Comparison of ENCODE assay signal across 28 cellular contexts in genomic region chr10:51532044-51532443, GRCh38.
"Had no signal": no experiment of that assay in that cellular context is flagged by ENCODE, and none has a peak within 500 bp of the region (broad histone marks: within the 10 kb centered on the region; RNA-seq: fewer than 3 reads in every experiment).

No MANE protein-coding gene starts in this region.

- H3K27ac ChIP-seq: left lung, ovary, prostate gland, skin epidermis, stomach, testis, thyroid gland, transverse colon, upper lobe of left lung, vagina had no signal

- ATAC-seq: left colon; left lung; mucosa of descending colon; naive thymus-derived CD4-positive, alpha-beta T cell; natural killer cell treated with Interleukin-12 subunit alpha and Interleukin-12 subunit beta and Interleukin-15 and Interleukin-18, amount 100 ng/mL, for 72 hours; right cardiac atrium; sciatic nerve; stimulated activated naive B cell treated with anti-CD40 and anti-IgM and Interleukin-4, amounts not matched to agents 10 μg/mL and 1 μg/mL and 100 μg/mL, for 72 hours; stimulated activated naive CD8-positive, alpha-beta T cell treated with anti-CD3 and anti-CD28 coated beads, Interleukin-15, Interleukin-2, amounts not matched to agents 100 U/mL and 50 U/mL, for 24 hours had no signal

- H3K4me3 Mint-ChIP-seq: immature natural killer cell; naive thymus-derived CD4-positive, alpha-beta T cell; natural killer cell treated with Interleukin-12 subunit alpha and Interleukin-12 subunit beta and Interleukin-15 and Interleukin-18, amount 100 ng/mL, for 72 hours; stimulated activated naive B cell treated with anti-CD40 and anti-IgM and Interleukin-4, amounts not matched to agents 10 μg/mL and 1 μg/mL and 100 μg/mL, for 72 hours had no signal

- H3K4me1 ChIP-seq: left lung, prostate gland, testis had no signal

- H3K27ac Mint-ChIP-seq: immature natural killer cell; naive thymus-derived CD4-positive, alpha-beta T cell; natural killer cell treated with Interleukin-12 subunit alpha and Interleukin-12 subunit beta and Interleukin-15 and Interleukin-18, amount 100 ng/mL, for 72 hours; stimulated activated naive B cell treated with anti-CD40 and anti-IgM and Interleukin-4, amounts not matched to agents 10 μg/mL and 1 μg/mL and 100 μg/mL, for 72 hours had no signal

- DNase-seq: hippocampal formation; immature natural killer cell; kidney; left colon; left lung; midbrain; mucosa of descending colon; naive thymus-derived CD4-positive, alpha-beta T cell; ovary; retina; right cardiac atrium; stimulated activated CD4-positive, alpha-beta T cell treated with anti-CD3 and anti-CD28 coated beads, Interleukin-12 subunit alpha, Interleukin-12 subunit beta, amount 100 ng/mL, for 4 hours; stimulated activated CD4-positive, alpha-beta T cell treated with anti-CD3 and anti-CD28 coated beads, Interleukin-15, amount 100 ng/mL, for 24 hours; stimulated activated CD4-positive, alpha-beta T cell treated with anti-CD3 and anti-CD28 coated beads, Interleukin-2, amount 100 ng/mL, for 24 hours; stimulated activated CD4-positive, alpha-beta T cell treated with anti-CD3 and anti-CD28 coated beads, Interleukin-4, amount 100 ng/mL, for 1 hour; stimulated activated naive B cell treated with anti-CD40 and anti-IgM and Interleukin-4, amounts not matched to agents 10 μg/mL and 1 μg/mL and 100 μg/mL, for 72 hours; stimulated activated naive CD8-positive, alpha-beta T cell treated with anti-CD3 and anti-CD28 coated beads, Interleukin-15, Interleukin-2, amounts not matched to agents 100 U/mL and 50 U/mL, for 24 hours; stomach; testis; thyroid gland; transverse colon; upper lobe of left lung had no signal

- H3K27me3 Mint-ChIP-seq: natural killer cell treated with Interleukin-12 subunit alpha and Interleukin-12 subunit beta and Interleukin-15 and Interleukin-18, amount 100 ng/mL, for 72 hours; stimulated activated naive B cell treated with anti-CD40 and anti-IgM and Interleukin-4, amounts not matched to agents 10 μg/mL and 1 μg/mL and 100 μg/mL, for 72 hours had no signal

- H3K9me3 ChIP-seq: left lung, mucosa of descending colon, ovary, prostate gland, stomach, testis, thyroid gland, transverse colon, upper lobe of left lung, vagina had no signal

- H3K4me1 Mint-ChIP-seq: immature natural killer cell; naive thymus-derived CD4-positive, alpha-beta T cell; stimulated activated naive B cell treated with anti-CD40 and anti-IgM and Interleukin-4, amounts not matched to agents 10 μg/mL and 1 μg/mL and 100 μg/mL, for 72 hours had no signal

- H3K36me3 Mint-ChIP-seq: immature natural killer cell; naive thymus-derived CD4-positive, alpha-beta T cell; natural killer cell treated with Interleukin-12 subunit alpha and Interleukin-12 subunit beta and Interleukin-15 and Interleukin-18, amount 100 ng/mL, for 72 hours; stimulated activated naive B cell treated with anti-CD40 and anti-IgM and Interleukin-4, amounts not matched to agents 10 μg/mL and 1 μg/mL and 100 μg/mL, for 72 hours had no signal

- H3K36me3 ChIP-seq: left lung, ovary, prostate gland, stomach, thyroid gland, transverse colon, upper lobe of left lung, vagina had no signal

- H3K27me3 ChIP-seq: left lung, ovary, stomach, testis, thyroid gland, transverse colon, upper lobe of left lung, vagina had no signal

- H3K4me3 ChIP-seq: left lung, lung, mucosa of descending colon, ovary, prostate gland, skin epidermis, stomach, testis, thyroid gland, transverse colon, upper lobe of left lung, vagina had no signal

- H3K9me3 Mint-ChIP-seq: natural killer cell treated with Interleukin-12 subunit alpha and Interleukin-12 subunit beta and Interleukin-15 and Interleukin-18, amount 100 ng/mL, for 72 hours; stimulated activated naive B cell treated with anti-CD40 and anti-IgM and Interleukin-4, amounts not matched to agents 10 μg/mL and 1 μg/mL and 100 μg/mL, for 72 hours had no signal
